In genomic region chr17:57294629-57295501, GRCh38 we compare ENCODE assay signal across 1 cellular context.
TF ChIP-seq lines count a peak whose summit lies in the region.

No MANE protein-coding gene starts in this region.

TF ChIP-seq in GM23338, 12 proteins besides CTCF, POLR2A, EP300 and RAD21 (continued from another document):
- TF ChIP-seq, protein P1, sequence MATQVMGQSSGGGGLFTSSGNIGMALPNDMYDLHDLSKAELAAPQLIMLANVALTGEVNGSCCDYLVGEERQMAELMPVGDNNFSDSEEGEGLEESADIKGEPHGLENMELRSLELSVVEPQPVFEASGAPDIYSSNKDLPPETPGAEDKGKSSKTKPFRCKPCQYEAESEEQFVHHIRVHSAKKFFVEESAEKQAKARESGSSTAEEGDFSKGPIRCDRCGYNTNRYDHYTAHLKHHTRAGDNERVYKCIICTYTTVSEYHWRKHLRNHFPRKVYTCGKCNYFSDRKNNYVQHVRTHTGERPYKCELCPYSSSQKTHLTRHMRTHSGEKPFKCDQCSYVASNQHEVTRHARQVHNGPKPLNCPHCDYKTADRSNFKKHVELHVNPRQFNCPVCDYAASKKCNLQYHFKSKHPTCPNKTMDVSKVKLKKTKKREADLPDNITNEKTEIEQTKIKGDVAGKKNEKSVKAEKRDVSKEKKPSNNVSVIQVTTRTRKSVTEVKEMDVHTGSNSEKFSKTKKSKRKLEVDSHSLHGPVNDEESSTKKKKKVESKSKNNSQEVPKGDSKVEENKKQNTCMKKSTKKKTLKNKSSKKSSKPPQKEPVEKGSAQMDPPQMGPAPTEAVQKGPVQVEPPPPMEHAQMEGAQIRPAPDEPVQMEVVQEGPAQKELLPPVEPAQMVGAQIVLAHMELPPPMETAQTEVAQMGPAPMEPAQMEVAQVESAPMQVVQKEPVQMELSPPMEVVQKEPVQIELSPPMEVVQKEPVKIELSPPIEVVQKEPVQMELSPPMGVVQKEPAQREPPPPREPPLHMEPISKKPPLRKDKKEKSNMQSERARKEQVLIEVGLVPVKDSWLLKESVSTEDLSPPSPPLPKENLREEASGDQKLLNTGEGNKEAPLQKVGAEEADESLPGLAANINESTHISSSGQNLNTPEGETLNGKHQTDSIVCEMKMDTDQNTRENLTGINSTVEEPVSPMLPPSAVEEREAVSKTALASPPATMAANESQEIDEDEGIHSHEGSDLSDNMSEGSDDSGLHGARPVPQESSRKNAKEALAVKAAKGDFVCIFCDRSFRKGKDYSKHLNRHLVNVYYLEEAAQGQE (IDR thresholded peaks at IDR 0.05; ENCODE audit: unreplicated experiment), result no peak
